ENCODE assay signal across 18 cellular contexts in genomic region chr5:145540375-145540774, GRCh38.
"Had no signal": no experiment of that assay in that cellular context is flagged by ENCODE, and none has a peak within 500 bp of the region (broad histone marks: within the 10 kb centered on the region; RNA-seq: fewer than 3 reads in every experiment).

No MANE protein-coding gene starts in this region.

- H3K4me1 ChIP-seq: lower lobe of right lung had no signal

- H3K36me3 ChIP-seq: lower lobe of right lung had no signal

- ATAC-seq: activated CD4-positive, CD25-positive, alpha-beta regulatory T cell treated with anti-CD3 and anti-CD28 coated beads, Interleukin-2, amount 50 U/mL, for 24 hours; left colon; lower lobe of right lung; right cardiac atrium; T-cell had no signal

- H3K4me3 ChIP-seq: lower lobe of right lung, smooth muscle cell had no signal

- DNase-seq: activated CD4-positive, alpha-beta T cell treated with anti-CD3 and anti-CD28 coated beads, Interleukin-2, amount 50 U/mL, for 1 hour; activated CD8-positive, alpha-beta memory T cell treated with anti-CD3 and anti-CD28 coated beads for 24 hours; activated naive CD8-positive, alpha-beta T cell treated with anti-CD3 and anti-CD28 coated beads for 36 hours; anterior cingulate cortex; endodermal cell; left colon; lower lobe of right lung; nephron progenitor cell; occipital lobe; right cardiac atrium; stimulated activated CD4-positive, alpha-beta T cell treated with anti-CD3 and anti-CD28 coated beads, Interleukin-4, amount 100 ng/mL, for 4 hours; stimulated activated CD8-positive, alpha-beta memory T cell treated with anti-CD3 and anti-CD28 coated beads, Interleukin-4, amount 100 ng/mL, for 48 hours; stimulated activated naive CD4-positive, alpha-beta T cell treated with Interleukin-2 at 50 U/mL for 16 hours; T-cell; T-helper 9 cell; trophoblast cell had no signal

- H3K27ac ChIP-seq: lower lobe of right lung had no signal

- H3K4me2 ChIP-seq: smooth muscle cell had no signal
